Comparison of ENCODE assay signal across 24 cellular contexts in the genomic region with DNA sequence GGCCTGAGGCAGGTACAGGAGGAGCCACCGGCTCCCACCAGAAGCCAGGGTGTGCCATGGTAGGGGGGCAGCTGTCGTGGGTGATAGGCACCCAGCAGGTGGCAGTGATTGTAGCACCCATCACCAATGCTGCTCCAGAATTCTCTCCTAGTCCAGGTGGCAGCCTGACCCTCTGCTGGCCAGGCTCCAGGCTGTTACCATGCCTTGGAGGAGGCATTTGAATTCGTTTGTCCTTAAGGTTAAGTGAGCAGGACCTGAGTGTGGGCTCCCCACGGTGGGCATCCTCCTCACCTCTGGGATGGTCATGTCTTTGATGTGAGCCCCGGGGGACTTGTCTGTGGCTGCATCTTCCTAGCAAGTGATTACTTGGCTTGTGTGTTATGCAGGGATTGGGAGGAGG. TPM values are rescaled to one million over a fixed set of nuclear protein-coding genes. Genes with fewer than 3 reads are reported as not detected.
A peak's percentile ranks its signal among the peaks of the same experiment; 100 is the strongest.
DNase-seq lines count a peak whose midpoint lies in the region; ATAC-seq, FAIRE-seq and TF ChIP-seq lines count a peak whose summit lies in the region.
"Had no signal": no experiment of that assay in that cellular context is flagged by ENCODE, and none has a peak within 500 bp of the region (broad histone marks: within the 10 kb centered on the region; RNA-seq: fewer than 3 reads in every experiment).

No MANE protein-coding gene starts in this region.

- peaks cover 46% of the 10 kb centered on the region for H3K4me1 Mint-ChIP-seq in activated naive CD8-positive, alpha-beta T cell treated with anti-CD3 and anti-CD28 coated beads, Interleukin-2, amount 50 U/mL, for 24 hours
- H3K4me1 Mint-ChIP-seq in activated naive CD8-positive, alpha-beta T cell treated with anti-CD3 and anti-CD28 coated beads for 36 hours = peaks cover 15% of the 10 kb centered on the region
- peaks cover 15% of the 10 kb centered on the region for H3K4me1 Mint-ChIP-seq in stimulated activated memory B cell treated with anti-CD40 and anti-IgM and Interleukin-4, amounts not matched to agents 10 μg/mL and 1 μg/mL and 100 μg/mL, for 72 hours
- peaks cover 30% of the 10 kb centered on the region for H3K4me1 Mint-ChIP-seq in osteocyte (ENCODE audit: unreplicated experiment)

- H3K9ac ChIP-seq in HCT116 (ENCODE audit: low read length) (no peak overlapping the region), H1 (replicated peaks in 1 of 4; ENCODE audit: extremely low read depth in 1 of 4, low read depth in 3 of 4, low read length in 3 of 4) (no peak overlapping the region)
- H3K9ac ChIP-seq: KMS-11 had no signal

- FAIRE-seq in H1 (lab: Jason Lieb, UNC) = no peak
- FAIRE-seq: D721Med, GM12878 had no signal

- H2AK5ac ChIP-seq in H1 (ENCODE audit: low read depth, low read length) = peak overlapping the region; percentile 42; the same call in 1 of the 2 replicates

- H2AFZ ChIP-seq in HCT116 (ENCODE audit: low read depth, low read length, poor library complexity, severe bottlenecking) (no peak overlapping the region), H1 (ENCODE audit: low read length) (no peak overlapping the region)

- no peak overlapping the region for H4K91ac ChIP-seq in H1 (replicated peaks; ENCODE audit: insufficient read length, low read length)

- H3K4me3 Mint-ChIP-seq in activated naive CD8-positive, alpha-beta T cell treated with anti-CD3 and anti-CD28 coated beads, Interleukin-2, amount 50 U/mL, for 24 hours = no peak overlapping the region
- H3K4me3 Mint-ChIP-seq in activated naive CD8-positive, alpha-beta T cell treated with anti-CD3 and anti-CD28 coated beads for 36 hours = no peak overlapping the region
- H3K4me3 Mint-ChIP-seq in stimulated activated memory B cell treated with anti-CD40 and anti-IgM and Interleukin-4, amounts not matched to agents 10 μg/mL and 1 μg/mL and 100 μg/mL, for 72 hours = no peak overlapping the region
- no peak overlapping the region for H3K4me3 Mint-ChIP-seq in osteocyte (ENCODE audit: unreplicated experiment)
- H3K4me3 Mint-ChIP-seq: CD8-positive, alpha-beta T cell had no signal

- peaks cover 2% of the 10 kb centered on the region for H3K27me3 Mint-ChIP-seq in activated naive CD8-positive, alpha-beta T cell treated with anti-CD3 and anti-CD28 coated beads, Interleukin-2, amount 50 U/mL, for 24 hours
- H3K27me3 Mint-ChIP-seq in activated naive CD8-positive, alpha-beta T cell treated with anti-CD3 and anti-CD28 coated beads for 36 hours = no peaks in the 10 kb centered on the region
- H3K27me3 Mint-ChIP-seq in stimulated activated memory B cell treated with anti-CD40 and anti-IgM and Interleukin-4, amounts not matched to agents 10 μg/mL and 1 μg/mL and 100 μg/mL, for 72 hours = no peaks in the 10 kb centered on the region
- H3K27me3 Mint-ChIP-seq in osteocyte (ENCODE audit: unreplicated experiment) = no peaks in the 10 kb centered on the region

- no TSS peak for BruUV-seq in HCT116 (replicated peaks; lab: Mats Ljungman, UMichigan)

- H3K27ac ChIP-seq in HCT116 (ENCODE audit: low read depth, low read length) (no peak overlapping the region), H1 (ENCODE audit: low read depth, low read length) (no peak overlapping the region)
- H3K27ac ChIP-seq: 22Rv1, KMS-11 had no signal

- no peak for DNase-seq in activated naive CD8-positive, alpha-beta T cell treated with anti-CD3 and anti-CD28 coated beads, Interleukin-2, amount 50 U/mL, for 24 hours
- DNase-seq in activated naive CD8-positive, alpha-beta T cell treated with anti-CD3 and anti-CD28 coated beads for 36 hours = no peak
- DNase-seq in HCT116 (ENCODE audit: low read depth, low spot score) (no peak), H1 (ENCODE audit: low read depth in 1 of 2, low spot score in 2 of 2) (no peak), COR-L47 (lab: John Stamatoyannopoulos, UW) (no peak), osteocyte (ENCODE audit: extremely low spot score, unreplicated experiment) (no peak)
- DNase-seq: C1 segment of cervical spinal cord; CD8-positive, alpha-beta T cell; DMS53; MV-4-11; NCI-H1105 treated with DMSO at 0.1 percent for 48 hours; NCI-H2029 treated with DMSO at 0.1 percent for 48 hours; NCI-H226; NCI-H510A treated with DMSO at 0.1 percent for 48 hours; NCI-H748 treated with DMSO at 0.1 percent for 48 hours had no signal

- TF ChIP-seq RAD21 in HCT116 (IDR thresholded peaks at IDR 0.05; ENCODE audit: low read depth) (no peak), H1 (IDR thresholded peaks at IDR 0.05 in 1 of 2, conservative IDR thresholded peaks at IDR 0.05 in 1 of 2; ENCODE audit: low read depth in 2 of 2, low read length in 2 of 2) (no peak)

- no peaks in the 10 kb centered on the region for H4K20me1 ChIP-seq in HCT116 (ENCODE audit: insufficient read depth)
- H4K20me1 ChIP-seq in H1 (replicated peaks in 1 of 2; ENCODE audit: control insufficient read depth in 1 of 2, insufficient read depth in 2 of 2, low read length in 2 of 2) = no peaks in the 10 kb centered on the region

- POLR2A ChIA-PET in HCT116 (lab: Charles Lee) (no interaction called here), H1 (lab: Charles Lee; ENCODE audit: partially characterized antibody) (no interaction called here)

- no peaks in the 10 kb centered on the region for H3K79me2 ChIP-seq in HCT116 (ENCODE audit: insufficient read depth, low read length)
- no peaks in the 10 kb centered on the region for H3K79me2 ChIP-seq in H1 (ENCODE audit: control insufficient read depth in 1 of 2, insufficient read depth in 2 of 2, low read length in 2 of 2)

- CTCF ChIA-PET in HCT116 (lab: Charles Lee) = interaction anchor here (1.2 to 1.6 kb wide), 2 partner anchors 12 to 59 kb away, joined by 3 to 5 read pairs; partner anchors contain the start of gene RGS9
- CTCF ChIA-PET in H1 (lab: Charles Lee; ENCODE audit: partially characterized antibody) = interaction anchor here (1.3 to 2.6 kb wide), 6 partner anchors 11 to 101 kb away, joined by 4 to 13 read pairs (median 8); no protein-coding TSS in a partner anchor

- H3K9me3 ChIP-seq in HCT116 (ENCODE audit: control insufficient read depth in 1 of 2, insufficient read depth in 1 of 2, low read depth in 1 of 2, low read length in 2 of 2) (no peaks in the 10 kb centered on the region), H1 (ENCODE audit: insufficient read depth in 2 of 2, low read depth in 1 of 2, low read length in 1 of 2) (no peaks in the 10 kb centered on the region)
- H3K9me3 ChIP-seq: HAP-1 had no signal

- TF ChIP-seq CTCF in HCT116 (IDR thresholded peaks at IDR 0.05 in 2 of 3, conservative IDR thresholded peaks at IDR 0.05 in 1 of 3; ENCODE audit: borderline replicate concordance in 1 of 3, insufficient read depth in 1 of 3, low read depth in 2 of 3, low read length in 2 of 3) (no peak), H1 (IDR thresholded peaks at IDR 0.05; ENCODE audit: control extremely low read depth in 1 of 3, insufficient read depth in 1 of 3, low read depth in 1 of 3, low read length in 3 of 3) (no peak), osteocyte (IDR thresholded peaks at IDR 0.05) (no peak)

- H3K9me3 Mint-ChIP-seq in activated naive CD8-positive, alpha-beta T cell treated with anti-CD3 and anti-CD28 coated beads, Interleukin-2, amount 50 U/mL, for 24 hours = no peaks in the 10 kb centered on the region
- H3K9me3 Mint-ChIP-seq in activated naive CD8-positive, alpha-beta T cell treated with anti-CD3 and anti-CD28 coated beads for 36 hours = no peaks in the 10 kb centered on the region
- H3K9me3 Mint-ChIP-seq in stimulated activated memory B cell treated with anti-CD40 and anti-IgM and Interleukin-4, amounts not matched to agents 10 μg/mL and 1 μg/mL and 100 μg/mL, for 72 hours = no peaks in the 10 kb centered on the region
- no peaks in the 10 kb centered on the region for H3K9me3 Mint-ChIP-seq in osteocyte (ENCODE audit: unreplicated experiment)
- H3K9me3 Mint-ChIP-seq: CD8-positive, alpha-beta T cell had no signal

- no peak overlapping the region for H2BK15ac ChIP-seq in H1 (ENCODE audit: low read length)

- no peaks in the 10 kb centered on the region for H3K36me3 Mint-ChIP-seq in activated naive CD8-positive, alpha-beta T cell treated with anti-CD3 and anti-CD28 coated beads, Interleukin-2, amount 50 U/mL, for 24 hours (ENCODE audit: low read depth)
- H3K36me3 Mint-ChIP-seq in activated naive CD8-positive, alpha-beta T cell treated with anti-CD3 and anti-CD28 coated beads for 36 hours = no peaks in the 10 kb centered on the region
- H3K36me3 Mint-ChIP-seq in stimulated activated memory B cell treated with anti-CD40 and anti-IgM and Interleukin-4, amounts not matched to agents 10 μg/mL and 1 μg/mL and 100 μg/mL, for 72 hours = no peaks in the 10 kb centered on the region
- H3K36me3 Mint-ChIP-seq in osteocyte (ENCODE audit: unreplicated experiment) = no peaks in the 10 kb centered on the region
- H3K36me3 Mint-ChIP-seq: CD8-positive, alpha-beta T cell had no signal

- H2BK20ac ChIP-seq in H1 (ENCODE audit: low read length) = no peak overlapping the region

- H3K23me2 ChIP-seq in H1 (ENCODE audit: low read depth, low read length) = peaks cover 2% of the 10 kb centered on the region; the same call in 1 of the 2 replicates

- 0 out of 2 replicates have a peak overlapping the region, but pooled peaks have one; percentile 18 for H2BK12ac ChIP-seq in H1 (ENCODE audit: low read depth, low read length)

- H2BK120ac ChIP-seq in H1 (replicated peaks; ENCODE audit: low read depth, low read length) = no peak overlapping the region

- TF ChIP-seq POLR2A in HCT116 (IDR thresholded peaks at IDR 0.05; ENCODE audit: borderline replicate concordance, extremely low read depth, insufficient read depth, insufficient read length) (no peak), H1 (IDR thresholded peaks at IDR 0.05; ENCODE audit: control extremely low read depth in 1 of 2, low read depth in 2 of 2, low read length in 2 of 2) (no peak)

- H3K9me2 ChIP-seq in HCT116 (ENCODE audit: insufficient read depth) = no peaks in the 10 kb centered on the region

- H3K27me3 ChIP-seq in HCT116 (ENCODE audit: insufficient read depth, low read length) (no peaks in the 10 kb centered on the region), H1 (replicated peaks in 1 of 4; ENCODE audit: control insufficient read depth in 3 of 4, extremely low read depth in 1 of 4, insufficient read depth in 3 of 4, low read length in 3 of 4) (no peaks in the 10 kb centered on the region)

- no peak for ATAC-seq in activated naive CD8-positive, alpha-beta T cell treated with anti-CD3 and anti-CD28 coated beads, Interleukin-2, amount 50 U/mL, for 24 hours
- ATAC-seq in HCT116 = no peak
- ATAC-seq in stimulated activated memory B cell treated with anti-CD40 and anti-IgM and Interleukin-4, amounts not matched to agents 10 μg/mL and 1 μg/mL and 100 μg/mL, for 72 hours = peak; percentile 17
- no peak for ATAC-seq in GM18519 (IDR thresholded peaks at IDR 0.05; ENCODE audit: low FRiP score, unreplicated experiment)
- ATAC-seq: CD8-positive, alpha-beta T cell; GM12878; Panc1; SK-N-SH treated with all-trans-retinoic acid at 6 μM for 48 hours had no signal

- no peak overlapping the region for H4K8ac ChIP-seq in H1 (ENCODE audit: extremely low read depth, insufficient read depth, low read length)

- peak overlapping the region; percentile 8 for H3K27ac Mint-ChIP-seq in activated naive CD8-positive, alpha-beta T cell treated with anti-CD3 and anti-CD28 coated beads, Interleukin-2, amount 50 U/mL, for 24 hours
- no peak overlapping the region for H3K27ac Mint-ChIP-seq in activated naive CD8-positive, alpha-beta T cell treated with anti-CD3 and anti-CD28 coated beads for 36 hours
- H3K27ac Mint-ChIP-seq in stimulated activated memory B cell treated with anti-CD40 and anti-IgM and Interleukin-4, amounts not matched to agents 10 μg/mL and 1 μg/mL and 100 μg/mL, for 72 hours = peak overlapping the region; percentile 57
- no peak overlapping the region for H3K27ac Mint-ChIP-seq in osteocyte (ENCODE audit: unreplicated experiment)
- H3K27ac Mint-ChIP-seq: CD8-positive, alpha-beta T cell had no signal

- RAD21 ChIA-PET in HCT116 (lab: Charles Lee; ENCODE audit: low non-redundant PET in 1 of 2, low total read pairs in 2 of 2, uncharacterized antibody in 2 of 2, unreplicated experiment in 2 of 2) = interaction anchor here in 1 of 2 experiments (0.5 kb wide), 1 partner anchor 324 kb away, joined by 6 read pairs; no protein-coding TSS in a partner anchor

- no peak overlapping the region for H3K4me2 ChIP-seq in HCT116 (ENCODE audit: low read length)
- no peak overlapping the region for H3K4me2 ChIP-seq in H1 (ENCODE audit: insufficient read depth in 1 of 2, low read depth in 2 of 2, low read length in 2 of 2)
- H3K4me2 ChIP-seq: KMS-11 had no signal

- no peak for TF ChIP-seq EP300 in H1 (IDR thresholded peaks at IDR 0.05; ENCODE audit: borderline replicate concordance in 1 of 2, low read depth in 2 of 2, low read length in 2 of 2)

- WGBS in H1 (ENCODE audit: extremely low coverage in 1 of 2, insufficient coverage in 1 of 2, insufficient read length in 1 of 2, insufficient replicate concordance in 2 of 2, low coverage in 1 of 2, low lambda C conversion rate in 2 of 2, missing lambda C conversion rate in 1 of 2), 2 experiments = 79% methylated on average over 5 of the region's 5 CpGs; no CpG with 5 or more reads in 1 of the 2 experiments

- intact Hi-C loops in HCT116 (cut with micrococcal nuclease) = loop anchor here (5.0 kb wide), 1 partner anchor 349 kb away; no protein-coding TSS in a partner anchor

- H3K18ac ChIP-seq in H1 (ENCODE audit: extremely low read depth, low read length) = no peak overlapping the region

- no peaks in the 10 kb centered on the region for H3K79me1 ChIP-seq in H1 (ENCODE audit: low read depth, low read length)

- no peak overlapping the region for H3K4ac ChIP-seq in H1 (replicated peaks; ENCODE audit: insufficient read length, low read depth, low read length)

- H3K4me3 ChIP-seq in HCT116 (replicated peaks in 1 of 2; ENCODE audit: low read depth in 1 of 2, low read length in 2 of 2) = no peak overlapping the region
- H3K4me3 ChIP-seq in H1 (ENCODE audit: extremely low read depth in 1 of 4, insufficient read depth in 2 of 4, low read depth in 3 of 4, low read length in 4 of 4) = no peak overlapping the region
- H3K4me3 ChIP-seq: GM12878, HAP-1 had no signal

- peaks cover 0 to 12% of the 10 kb centered on the region in 2 experiments; a peak in 2 of 4 replicates for H3K4me1 ChIP-seq in HCT116 (ENCODE audit: control insufficient read depth in 1 of 2, insufficient read depth in 2 of 2, low read length in 2 of 2)
- peaks cover 0 to 2% (median under 1%) of the 10 kb centered on the region in 4 experiments; a peak in 2 of 7 replicates for H3K4me1 ChIP-seq in H1 (replicated peaks in 1 of 4; ENCODE audit: control insufficient read depth in 3 of 4, insufficient read depth in 4 of 4, low read length in 3 of 4)
- H3K4me1 ChIP-seq: HAP-1 had no signal

- no peaks in the 10 kb centered on the region for H3K36me3 ChIP-seq in HCT116 (ENCODE audit: control insufficient read depth in 1 of 2, insufficient read depth in 2 of 2, low read length in 2 of 2)
- no peaks in the 10 kb centered on the region for H3K36me3 ChIP-seq in H1 (ENCODE audit: control insufficient read depth in 2 of 4, insufficient read depth in 4 of 4, low read length in 3 of 4)
- H3K36me3 ChIP-seq: HAP-1 had no signal

- H3K14ac ChIP-seq in H1 (ENCODE audit: insufficient read length) = no peak overlapping the region

- H3K23ac ChIP-seq in H1 (ENCODE audit: insufficient read length) = no peak overlapping the region

- H4K5ac ChIP-seq in H1 (ENCODE audit: insufficient read length, low read depth, low read length) = no peak overlapping the region

- no peak overlapping the region for H3K56ac ChIP-seq in H1 (replicated peaks; ENCODE audit: insufficient read length, low read depth, low read length)

- no peak overlapping the region for H2BK5ac ChIP-seq in H1 (ENCODE audit: low read depth, low read length)

RNA-seq across cellular contexts. Expression of gene RGS9, which starts 59.4 kb away (rescaled TPM):
- 1 to 10 TPM; 1.2 TPM for total RNA-seq in activated naive CD8-positive, alpha-beta T cell treated with anti-CD3 and anti-CD28 coated beads for 36 hours
- total RNA-seq in HCT116 (2021; ENCODE audit: unreplicated experiment) (8.6 TPM), osteocyte (4.0 and 6.5 TPM in 2 replicates)
- polyA plus RNA-seq in HCT116 (2012) = 4.1 and 5.2 TPM in 2 replicates
- total RNA-seq in H1 (2021; fragmentation: NEBNext Ultra II Directional; extraction: Animal tissue kit (Norgen Biotek cat#: 25700)) = 14.3 and 20.5 TPM in 2 replicates
- polyA plus RNA-seq in H1 (2011; rRNA removed) = 7.5 and 8.9 TPM in 2 replicates
- polyA plus RNA-seq in H1 (2011; cell fraction: cytosol; rRNA removed) = 7.5 TPM
- polyA plus RNA-seq in H1 (2011; cell fraction: nucleus; rRNA removed) = 5.7 TPM
- polyA plus RNA-seq in H1 (2012, experiment 1 of 2) = 8.8 to 10.7 TPM (median 10.1 TPM) in 4 replicates
- polyA plus RNA-seq in H1 (2012, experiment 2 of 2) = 4.4 TPM
- polyA plus RNA-seq in H1 (2013, experiment 1 of 2) = 15.9 TPM
- 15.0 TPM for polyA plus RNA-seq in H1 (2013, experiment 2 of 2)
- polyA minus RNA-seq in H1 (2011; rRNA and poly(A)+ RNA removed) = 7.0 and 8.4 TPM in 2 replicates
- 10.1 TPM for polyA minus RNA-seq in H1 (2011; cell fraction: cytosol; rRNA and poly(A)+ RNA removed)
- 6.1 TPM for polyA minus RNA-seq in H1 (2011; cell fraction: nucleus; rRNA and poly(A)+ RNA removed)

Comparison
In these comparisons a context has a peak if more than half of its experiments do, and no peak if none do; other contexts are left out.
1. H3K27ac Mint-ChIP-seq: peak in activated naive CD8-positive, alpha-beta T cell treated with anti-CD3 and anti-CD28 coated beads, Interleukin-2, amount 50 U/mL, for 24 hours (single experiment) and stimulated activated memory B cell treated with anti-CD40 and anti-IgM and Interleukin-4, amounts not matched to agents 10 μg/mL and 1 μg/mL and 100 μg/mL, for 72 hours (single experiment); none in activated naive CD8-positive, alpha-beta T cell treated with anti-CD3 and anti-CD28 coated beads for 36 hours (single experiment) and osteocyte (single experiment).